ENCODE assay signal across 17 cellular contexts in genomic region chr19:3605361-3605760, GRCh38. TPM values are rescaled to one million over a fixed set of nuclear protein-coding genes. Genes with fewer than 3 reads are reported as not detected.
DNase-seq lines count a peak whose midpoint lies in the region; ATAC-seq, FAIRE-seq and TF ChIP-seq lines count a peak whose summit lies in the region.
"Had no signal": no experiment of that assay in that cellular context is flagged by ENCODE, and none has a peak within 500 bp of the region (broad histone marks: within the 10 kb centered on the region; RNA-seq: fewer than 3 reads in every experiment).

No MANE protein-coding gene starts in this region.

- no peak for DNase-seq in heart right ventricle
- no peak for DNase-seq in Right ventricle myocardium superior
- no peak for DNase-seq in bronchial epithelial cell (ENCODE audit: low read depth)
- no peak for DNase-seq in lung (ENCODE audit: low spot score)
- no peak for DNase-seq in upper lobe of right lung
- DNase-seq in NCI-H2107 (lab: John Stamatoyannopoulos, UW), result no peak
- DNase-seq in NAMALWA (ENCODE audit: low spot score), result no peak
- DNase-seq: activated CD4-positive, CD25-positive, alpha-beta regulatory T cell; activated naive CD4-positive, alpha-beta T cell treated with Interleukin-2 at 50 U/mL for 16 hours; MM.1S; NCI-H82; ovary; substantia nigra; T-helper 17 cell had no signal

- no peak for ATAC-seq in heart right ventricle
- no peak for ATAC-seq in Right ventricle myocardium superior (ENCODE audit: poor library complexity)
- no peak for ATAC-seq in lung (ENCODE audit: insufficient read depth, low FRiP score)
- no peak for ATAC-seq in upper lobe of right lung
- ATAC-seq in GM21786 (IDR thresholded peaks at IDR 0.05; ENCODE audit: unreplicated experiment), result no peak

- H3K9me3 ChIP-seq in heart right ventricle, result no peaks in the 10 kb centered on the region
- no peaks in the 10 kb centered on the region for H3K9me3 ChIP-seq in lung (ENCODE audit: control insufficient read depth in 2 of 2, insufficient read depth in 1 of 2, low read length in 1 of 2)
- no peaks in the 10 kb centered on the region for H3K9me3 ChIP-seq in upper lobe of right lung
- H3K9me3 ChIP-seq: ovary had no signal

- 54 to 62% methylated on average over 3 of the region's 3 CpGs for whole genome bisulfite sequencing in heart right ventricle, 2 donors
- WGBS in lung, 2 donors, result 47 to 56% methylated on average over 3 of the region's 3 CpGs

- peak overlapping the region in 9 of 10 donors; percentile 54 to 67 (median 60) for H3K4me3 ChIP-seq in heart right ventricle
- no peak overlapping the region for H3K4me3 ChIP-seq in bronchial epithelial cell (ENCODE audit: low read depth, low read length)
- peak overlapping the region; percentile 20 for H3K4me3 ChIP-seq in lung
- H3K4me3 ChIP-seq in upper lobe of right lung, result peak overlapping the region; percentile 45

- H3K36me3 ChIP-seq in heart right ventricle (peaks cover 0 to 2% (median 0%) of the 10 kb centered on the region in 9 donors), bronchial epithelial cell (ENCODE audit: control insufficient read depth, insufficient read depth, low read length) (no peaks in the 10 kb centered on the region), lung (ENCODE audit: control insufficient read depth in 2 of 2, insufficient read depth in 2 of 2, low read length in 2 of 2) (peaks cover 0 to 4% of the 10 kb centered on the region in 2 donors), upper lobe of right lung (no peaks in the 10 kb centered on the region)
- H3K36me3 ChIP-seq: ovary had no signal

- no peak for TF ChIP-seq CTCF in heart right ventricle (IDR thresholded peaks at IDR 0.05)
- no peak for TF ChIP-seq CTCF in bronchial epithelial cell (IDR thresholded peaks at IDR 0.05; ENCODE audit: insufficient read depth, low read length, severe bottlenecking)
- no peak for TF ChIP-seq CTCF in lung (IDR thresholded peaks at IDR 0.05; ENCODE audit: control extremely low read depth, extremely low read depth)
- no peak for TF ChIP-seq CTCF in upper lobe of right lung (IDR thresholded peaks at IDR 0.05)

- H3K4me1 ChIP-seq in heart right ventricle, result peaks cover 10 to 69% (median 51%) of the 10 kb centered on the region in 9 donors
- peaks cover 0 to 12% of the 10 kb centered on the region in 2 donors for H3K4me1 ChIP-seq in lung (ENCODE audit: control insufficient read depth in 2 of 2, insufficient read depth in 2 of 2, low read length in 2 of 2)
- H3K4me1 ChIP-seq in upper lobe of right lung, result peaks cover 33% of the 10 kb centered on the region

- H3K27me3 ChIP-seq in heart right ventricle (peaks cover 0 to 28% (median 5%) of the 10 kb centered on the region in 7 donors), bronchial epithelial cell (ENCODE audit: control insufficient read depth, insufficient read depth, low read length) (no peaks in the 10 kb centered on the region), lung (ENCODE audit: control insufficient read depth, insufficient read depth) (no peaks in the 10 kb centered on the region), upper lobe of right lung (no peaks in the 10 kb centered on the region)
- H3K27me3 ChIP-seq: ovary had no signal

- intact Hi-C loops in heart right ventricle (cut with DNase I) (no loop called here), Right ventricle myocardium superior (cut with DNase I) (no loop called here), upper lobe of right lung (cut with DNase I) (no loop called here)

- H3K27ac ChIP-seq in heart right ventricle (peak overlapping the region in 8 of 10 donors; percentile 21 to 95 (median 68)), lung (ENCODE audit: low read depth in 1 of 2, low read length in 1 of 2) (no peak overlapping the region), upper lobe of right lung (no peak overlapping the region)
- H3K27ac ChIP-seq: ovary had no signal

- peak; percentile 87 for FAIRE-seq in bronchial epithelial cell (lab: Jason Lieb, UNC)
- FAIRE-seq: frontal cortex had no signal

RNA-seq across cellular contexts. Expression of gene TBXA2R, which starts 1.3 kb away (rescaled TPM):
- 1 to 10 TPM; 1.6 to 4.0 (median 3.0) TPM for total RNA-seq in heart right ventricle
- 1 to 10 TPM; 2.9 to 3.4 TPM for polyA plus RNA-seq in heart right ventricle
- total RNA-seq in Right ventricle myocardium superior, result 2.6 TPM
- total RNA-seq in bronchial epithelial cell, result not detected in 2 replicates
- total RNA-seq in lung, result 1 to 10 TPM; 2.8 to 7.6 TPM
- 1 to 10 TPM; 2.5 to 4.3 TPM for polyA plus RNA-seq in lung
- 4.7 TPM for total RNA-seq in upper lobe of right lung
- total RNA-seq: HT-29 had no signal

RNA-seq across cellular contexts. Expression of gene GIPC3, which starts 20.1 kb away (rescaled TPM):
- 1 to 10 TPM; 1.3 to 2.8 (median 2.1) TPM for total RNA-seq in heart right ventricle
- 1 to 10 TPM in 1 of 2 donors, under 1 TPM in 1; 0.90 to 2.4 TPM for polyA plus RNA-seq in heart right ventricle
- total RNA-seq in Right ventricle myocardium superior, result 2.2 TPM
- total RNA-seq in bronchial epithelial cell, result not detected in 2 replicates
- 1 to 10 TPM; 1.9 to 2.1 TPM for total RNA-seq in lung
- polyA plus RNA-seq in lung, result 1 to 10 TPM; 1.6 to 1.8 TPM
- total RNA-seq in upper lobe of right lung, result 6.5 TPM
- total RNA-seq: HT-29 had no signal

RNA-seq across cellular contexts. Expression of gene CACTIN, which starts 21.2 kb away (rescaled TPM):
- total RNA-seq in heart right ventricle (10 to 100 TPM in 9 of 10 donors, 1 to 10 TPM in 1; 9.7 to 15.8 (median 12.1) TPM), Right ventricle myocardium superior (13.7 TPM), bronchial epithelial cell (30.2 and 30.3 TPM in 2 replicates), lung (10 to 100 TPM; 18.4 to 23.4 TPM), upper lobe of right lung (24.3 TPM)
- polyA plus RNA-seq in heart right ventricle (10 to 100 TPM; 15.8 to 17.6 TPM), lung (10 to 100 TPM; 16.7 to 19.1 TPM)

RNA-seq across cellular contexts. Expression of gene HMG20B, which starts 32.6 kb away (rescaled TPM):
- 10 to 100 TPM; 19.5 to 49.3 (median 30.3) TPM for total RNA-seq in heart right ventricle
- polyA plus RNA-seq in heart right ventricle, result 10 to 100 TPM; 65.2 to 73.3 TPM
- 34.4 TPM for total RNA-seq in Right ventricle myocardium superior
- 37.4 and 48.3 TPM in 2 replicates for total RNA-seq in bronchial epithelial cell
- 10 to 100 TPM; 60.2 to 91.3 TPM for total RNA-seq in lung
- 10 to 100 TPM; 51.1 to 93.4 TPM for polyA plus RNA-seq in lung
- 60.0 TPM for total RNA-seq in upper lobe of right lung

RNA-seq across cellular contexts. Expression of gene MFSD12, which starts 48.0 kb away (rescaled TPM):
- 10 to 100 TPM; 11.6 to 41.3 (median 21.0) TPM for total RNA-seq in heart right ventricle
- 10 to 100 TPM; 24.3 to 43.2 TPM for polyA plus RNA-seq in heart right ventricle
- total RNA-seq in Right ventricle myocardium superior, result 21.7 TPM
- total RNA-seq in bronchial epithelial cell, result 46.3 and 59.1 TPM in 2 replicates
- total RNA-seq in lung, result 10 to 100 TPM; 25.5 to 78.4 TPM
- polyA plus RNA-seq in lung, result 10 to 100 TPM; 60.0 to 64.4 TPM
- total RNA-seq in upper lobe of right lung, result 95.9 TPM

Comparison
In these comparisons a context has a peak if more than half of its experiments do, and no peak if none do; other contexts are left out.
1. H3K27ac ChIP-seq: peak in heart right ventricle (8 of 10); none in lung (0 of 2) and upper lobe of right lung (single experiment).